Comparison of ENCODE assay signal across 8 cellular contexts in the genomic region with DNA sequence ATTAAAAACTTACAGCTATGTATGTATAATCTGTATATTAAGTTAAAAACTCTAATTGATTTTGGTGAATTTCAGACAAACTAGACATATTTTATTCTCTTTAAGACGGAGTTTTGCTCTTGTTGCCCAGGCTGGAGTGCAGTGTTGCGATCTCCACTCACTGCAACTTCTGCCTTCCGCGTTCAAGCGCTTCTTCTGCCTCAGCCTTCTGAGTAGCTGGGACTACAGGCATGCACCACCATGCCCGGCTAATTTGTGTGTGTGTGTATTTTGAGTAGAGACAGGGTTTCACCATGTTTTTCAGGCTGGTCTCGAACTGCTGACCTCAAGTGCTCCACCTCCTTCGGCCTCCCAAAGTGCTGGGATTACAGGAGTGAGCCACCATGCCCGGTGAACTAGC. TPM values are rescaled to one million over a fixed set of nuclear protein-coding genes. Genes with fewer than 3 reads are reported as not detected.
A peak's percentile ranks its signal among the peaks of the same experiment; 100 is the strongest.
DNase-seq lines count a peak whose midpoint lies in the region; FAIRE-seq and TF ChIP-seq lines count a peak whose summit lies in the region.
"Not testable (repeated sequence)": the region's sequence is repeated elsewhere in the genome, so short reads cannot be mapped to it uniquely, and the experiment has no call there.

No MANE protein-coding gene starts in this region.

- not testable (repeated sequence) for FAIRE-seq in astrocyte (lab: Jason Lieb, UNC)

- not testable (repeated sequence) for H3K27me3 ChIP-seq in HUES6 (ENCODE audit: control insufficient read depth, insufficient read depth, low read length); Loucy (ENCODE audit: insufficient read depth, low read length, poor library complexity, severe bottlenecking); SU-DHL-6 (ENCODE audit: low read length); astrocyte (ENCODE audit: insufficient read depth, low read length); iPS-18a (ENCODE audit: control insufficient read depth, insufficient read depth, low read length)

- H3K79me2 ChIP-seq in Loucy (ENCODE audit: insufficient read depth, low read length) (peaks cover 65% of the 10 kb centered on the region), SU-DHL-6 (ENCODE audit: insufficient read depth, low read length) (peaks cover 65% of the 10 kb centered on the region), astrocyte (ENCODE audit: insufficient read depth, low read length) (peaks cover 52% of the 10 kb centered on the region)

- H3K9me2 ChIP-seq in Loucy (replicated peaks; ENCODE audit: low read depth, low read length); SU-DHL-6 (replicated peaks; ENCODE audit: insufficient read depth, low read length): not testable (repeated sequence)

- not testable (repeated sequence) for H3K9ac ChIP-seq in HUES6 (ENCODE audit: low read length); SU-DHL-6 (ENCODE audit: low read length); astrocyte (ENCODE audit: low read length); iPS-18a (ENCODE audit: low read length)
- H3K9ac ChIP-seq in Loucy (ENCODE audit: low read depth, low read length, poor library complexity, severe bottlenecking): peak overlapping the region; percentile 80

- H4K20me1 ChIP-seq in Loucy (ENCODE audit: insufficient read depth, low read length, poor library complexity, severe bottlenecking) (peaks cover 38% of the 10 kb centered on the region), astrocyte (ENCODE audit: insufficient read depth, low read length) (peaks cover 12% of the 10 kb centered on the region)
- H4K20me1 ChIP-seq in SU-DHL-6 (ENCODE audit: low read depth, low read length): not testable (repeated sequence)

- not testable (repeated sequence) for H3K4me1 Mint-ChIP-seq in astrocyte (ENCODE audit: low read depth, unreplicated experiment)
- peaks cover 40% of the 10 kb centered on the region for H3K4me1 Mint-ChIP-seq in stimulated activated naive CD8-positive, alpha-beta T cell treated with anti-CD3 and anti-CD28 coated beads, Interleukin-15, Interleukin-2, amounts not matched to agents 100 ng/mL and 50 ng/mL, for 24 hours (ENCODE audit: low read depth)

- H3K36me3 Mint-ChIP-seq in astrocyte (ENCODE audit: low read depth, unreplicated experiment): not testable (repeated sequence)
- peaks cover 16% of the 10 kb centered on the region for H3K36me3 Mint-ChIP-seq in stimulated activated naive CD8-positive, alpha-beta T cell treated with anti-CD3 and anti-CD28 coated beads, Interleukin-15, Interleukin-2, amounts not matched to agents 100 ng/mL and 50 ng/mL, for 24 hours (ENCODE audit: low read depth)

- not testable (repeated sequence) for H3K27me3 Mint-ChIP-seq in astrocyte (ENCODE audit: low read depth, unreplicated experiment); stimulated activated naive CD8-positive, alpha-beta T cell treated with anti-CD3 and anti-CD28 coated beads, Interleukin-15, Interleukin-2, amounts not matched to agents 100 ng/mL and 50 ng/mL, for 24 hours

- not testable (repeated sequence) for H3K9me3 ChIP-seq in HUES6 (ENCODE audit: control insufficient read depth, insufficient read depth, low read depth, low read length); Loucy (ENCODE audit: insufficient read depth, low read depth, low read length); SU-DHL-6 (ENCODE audit: insufficient read depth, low read length); astrocyte (ENCODE audit: insufficient read depth, low read depth, low read length); iPS-18a (ENCODE audit: control insufficient read depth, low read depth, low read length)

- TF ChIP-seq CTCF in GM12865 (IDR thresholded peaks at IDR 0.05; ENCODE audit: insufficient read depth, low read depth, low read length, missing control alignments); Loucy (conservative IDR thresholded peaks at IDR 0.05; ENCODE audit: low read length); SU-DHL-6 (IDR thresholded peaks at IDR 0.05; ENCODE audit: insufficient read depth, low read length, poor library complexity, severe bottlenecking); astrocyte (IDR thresholded peaks at IDR 0.05; ENCODE audit: insufficient read depth, low read depth, low read length): not testable (repeated sequence)

- peak overlapping the region; percentile 34 for H3K4me3 Mint-ChIP-seq in astrocyte (ENCODE audit: unreplicated experiment)
- H3K4me3 Mint-ChIP-seq in stimulated activated naive CD8-positive, alpha-beta T cell treated with anti-CD3 and anti-CD28 coated beads, Interleukin-15, Interleukin-2, amounts not matched to agents 100 ng/mL and 50 ng/mL, for 24 hours: peak overlapping the region; percentile 65

- not testable (repeated sequence) for H3K36me3 ChIP-seq in HUES6 (ENCODE audit: control insufficient read depth, insufficient read depth, low read length); Loucy (ENCODE audit: insufficient read depth, low read length); SU-DHL-6 (ENCODE audit: low read length); astrocyte (ENCODE audit: insufficient read depth, low read length); iPS-18a (ENCODE audit: control insufficient read depth, low read depth, low read length)

- peaks cover 13% of the 10 kb centered on the region for H3K4me1 ChIP-seq in HUES6 (ENCODE audit: control insufficient read depth, insufficient read depth, low read length)
- H3K4me1 ChIP-seq in Loucy (ENCODE audit: insufficient read depth, low read length, poor library complexity, severe bottlenecking): peaks cover 33% of the 10 kb centered on the region
- H3K4me1 ChIP-seq in astrocyte (ENCODE audit: insufficient read depth, low read length): not testable (repeated sequence)
- H3K4me1 ChIP-seq in iPS-18a (ENCODE audit: control insufficient read depth, low read depth, low read length): peaks cover 12% of the 10 kb centered on the region

- not testable (repeated sequence) for H3K27ac Mint-ChIP-seq in astrocyte (ENCODE audit: unreplicated experiment); stimulated activated naive CD8-positive, alpha-beta T cell treated with anti-CD3 and anti-CD28 coated beads, Interleukin-15, Interleukin-2, amounts not matched to agents 100 ng/mL and 50 ng/mL, for 24 hours

- not testable (repeated sequence) for H3K27ac ChIP-seq in HUES6 (ENCODE audit: low read depth, low read length); SU-DHL-6 (ENCODE audit: low read depth, low read length); astrocyte (ENCODE audit: low read depth, low read length); iPS-18a (ENCODE audit: low read length)

- not testable (repeated sequence) for DNase-seq in GM12865 (ENCODE audit: low read depth); astrocyte (ENCODE audit: low read depth)
- DNase-seq in NCI-H2227 (lab: John Stamatoyannopoulos, UW; ENCODE audit: unreplicated experiment): peak; percentile 17

- not testable (repeated sequence) for H3F3A ChIP-seq in Loucy (ENCODE audit: low read depth)
- H3F3A ChIP-seq in SU-DHL-6 (ENCODE audit: insufficient read depth): peaks cover 19% of the 10 kb centered on the region

- not testable (repeated sequence) for H2AFZ ChIP-seq in Loucy (ENCODE audit: low read length); SU-DHL-6 (ENCODE audit: low read depth, low read length, severe bottlenecking); astrocyte (ENCODE audit: low read depth, low read length)

- H3K4me3 ChIP-seq in GM12865 (ENCODE audit: low read depth, low read length) (peak overlapping the region; percentile 86; the same call in 1 of the 2 replicates), HUES6 (ENCODE audit: low read depth, low read length) (peak overlapping the region; percentile 91; the same call in 1 of the 2 replicates), Loucy (ENCODE audit: low read length, poor library complexity, severe bottlenecking) (peak overlapping the region; percentile 79), SU-DHL-6 (ENCODE audit: insufficient read depth, low read length, poor library complexity, severe bottlenecking) (peak overlapping the region; percentile 94), iPS-18a (ENCODE audit: low read length) (peak overlapping the region; percentile 90)
- not testable (repeated sequence) for H3K4me3 ChIP-seq in astrocyte (ENCODE audit: insufficient read depth, low read depth, low read length)

- not testable (repeated sequence) for H3K9me3 Mint-ChIP-seq in astrocyte (ENCODE audit: unreplicated experiment); stimulated activated naive CD8-positive, alpha-beta T cell treated with anti-CD3 and anti-CD28 coated beads, Interleukin-15, Interleukin-2, amounts not matched to agents 100 ng/mL and 50 ng/mL, for 24 hours

- H3K4me2 ChIP-seq in Loucy (ENCODE audit: low read depth, low read length, poor library complexity, severe bottlenecking): peak overlapping the region; percentile 85
- peak overlapping the region; percentile 83 for H3K4me2 ChIP-seq in SU-DHL-6 (ENCODE audit: low read depth, low read length, poor library complexity, severe bottlenecking)
- not testable (repeated sequence) for H3K4me2 ChIP-seq in astrocyte (ENCODE audit: low read length)

RNA-seq across cellular contexts. Expression of gene ME2, which starts 2.0 kb away (rescaled TPM):
- total RNA-seq in astrocyte: 40.9 and 44.0 TPM in 2 replicates
